8 cellular contexts compared by ENCODE assay signal in genomic region chr1:206905295-206906164, GRCh38. TPM values are rescaled to one million over a fixed set of nuclear protein-coding genes. Genes with fewer than 3 reads are reported as not detected.
DNase-seq lines count a peak whose midpoint lies in the region; ATAC-seq and TF ChIP-seq lines count a peak whose summit lies in the region.

No MANE protein-coding gene starts in this region.

- no peak overlapping the region; the same call in 1 of the 2 replicates for H3K4me3 ChIP-seq in ACC112 (ENCODE audit: low read depth, low read length)

- H3K27me3 Mint-ChIP-seq in T-cell = no peaks in the 10 kb centered on the region
- H3K27me3 Mint-ChIP-seq in osteocyte (ENCODE audit: unreplicated experiment) = peaks cover 14% of the 10 kb centered on the region
- H3K27me3 Mint-ChIP-seq in mesothelial cell of epicardium (ENCODE audit: low read depth) = peaks cover 61% of the 10 kb centered on the region

- no peaks in the 10 kb centered on the region for H3K79me2 ChIP-seq in ACC112 (ENCODE audit: control insufficient read depth, insufficient read depth, low read length, unreplicated experiment)

- peak overlapping the region; percentile 75 for H3K27ac ChIP-seq in ACC112 (ENCODE audit: low read depth, low read length)

- TF ChIP-seq CTCF in osteocyte (IDR thresholded peaks at IDR 0.05) = no peak
- no peak for TF ChIP-seq CTCF in mesothelial cell of epicardium (IDR thresholded peaks at IDR 0.05; ENCODE audit: unreplicated experiment)

- DNase-seq in H4 (ENCODE audit: low spot score) (peak; percentile 69), T-cell (no peak), fibroblast of the conjunctiva (ENCODE audit: low read depth) (peak; percentile 66), amygdala (lab: John Stamatoyannopoulos, UW) (no peak), osteocyte (ENCODE audit: extremely low spot score, unreplicated experiment) (no peak), mesothelial cell of epicardium (ENCODE audit: low spot score in 2 of 2, unreplicated experiment in 2 of 2) (no peak)

- H3K4me3 Mint-ChIP-seq in T-cell (peak overlapping the region in 2 of 3 donors; percentile 51 to 74), osteocyte (ENCODE audit: unreplicated experiment) (no peak overlapping the region), mesothelial cell of epicardium (no peak overlapping the region)

- H3K4me1 Mint-ChIP-seq in T-cell = peaks cover 84 to 92% (median 90%) of the 10 kb centered on the region in 3 donors
- H3K4me1 Mint-ChIP-seq in osteocyte (ENCODE audit: unreplicated experiment) = peaks cover 6% of the 10 kb centered on the region
- H3K4me1 Mint-ChIP-seq in mesothelial cell of epicardium = peaks cover 6% of the 10 kb centered on the region

- peak overlapping the region; percentile 62 for H2AFZ ChIP-seq in ACC112 (ENCODE audit: low read length, unreplicated experiment)

- CTCF ChIA-PET in T-cell (lab: Charles Lee) = interaction anchor here (0.5 to 1.9 kb wide), 9 partner anchors 13 to 499 kb away, joined by 3 to 7 read pairs (median 5); partner anchors contain the start of gene IL20 (in 1 of the 2)

- peaks cover 19% of the 10 kb centered on the region for H3K27me3 ChIP-seq in ACC112 (ENCODE audit: insufficient read depth, low read length)

- POLR2A ChIA-PET in T-cell (lab: Charles Lee) = interaction anchor here in 1 of 2 donors (0.6 kb wide), 1 partner anchor 92 kb away, joined by 3 read pairs; no protein-coding TSS in a partner anchor

- H3K36me3 Mint-ChIP-seq in T-cell (peaks cover 63% of the 10 kb centered on the region), osteocyte (ENCODE audit: unreplicated experiment) (no peaks in the 10 kb centered on the region), mesothelial cell of epicardium (no peaks in the 10 kb centered on the region)

- no peaks in the 10 kb centered on the region for H3K9me3 Mint-ChIP-seq in T-cell
- H3K9me3 Mint-ChIP-seq in osteocyte (ENCODE audit: unreplicated experiment) = no peaks in the 10 kb centered on the region
- no peaks in the 10 kb centered on the region for H3K9me3 Mint-ChIP-seq in mesothelial cell of epicardium

- H3K27ac Mint-ChIP-seq in T-cell (peak overlapping the region; percentile 90 to 92), osteocyte (ENCODE audit: unreplicated experiment) (no peak overlapping the region), mesothelial cell of epicardium (no peak overlapping the region)

- H3K4me1 ChIP-seq in ACC112 (ENCODE audit: control insufficient read depth, insufficient read depth, low read length, unreplicated experiment) = peaks cover 28% of the 10 kb centered on the region

- H3K36me3 ChIP-seq in ACC112 (ENCODE audit: insufficient read depth, low read length) = no peaks in the 10 kb centered on the region

- ATAC-seq in T-cell (replicated peaks in 1 of 4) (peak; percentile 13 to 55 (median 52)), HG02884 (IDR thresholded peaks at IDR 0.05; ENCODE audit: unreplicated experiment) (no peak)

RNA-seq across cellular contexts. Expression of gene IL24, which starts 8.3 kb away (rescaled TPM):
- total RNA-seq in H4 (2014; rRNA removed; shearing (Covaris generic)) = 1.1 TPM in 1 of 2 replicates, not detected in the other
- total RNA-seq in T-cell (under 1 TPM in 2 of 5 donors, not detected in 3; 0.18 to 0.22 TPM), osteocyte (not detected in 2 replicates), mesothelial cell of epicardium (not detected in 3 replicates)

RNA-seq across cellular contexts. Expression of gene FCMR, which starts 16.2 kb away (rescaled TPM):
- total RNA-seq in H4 (2014; rRNA removed; shearing (Covaris generic)) = 0.12 and 1.3 TPM in 2 replicates
- total RNA-seq in T-cell (100 to 1,000 TPM; 275 to 576 (median 453) TPM), osteocyte (not detected in 2 replicates), mesothelial cell of epicardium (not detected in 3 replicates)

RNA-seq across cellular contexts. Expression of gene IL20, which starts 40.1 kb away (rescaled TPM):
- not detected in 2 replicates for total RNA-seq in H4 (2014; rRNA removed; shearing (Covaris generic))
- total RNA-seq in T-cell (not detected), osteocyte (not detected in 2 replicates), mesothelial cell of epicardium (not detected in 3 replicates)

RNA-seq across cellular contexts. Expression of gene PIGR, which starts 40.7 kb away (rescaled TPM):
- 0.02 TPM in 1 of 2 replicates, not detected in the other for total RNA-seq in H4 (2014; rRNA removed; shearing (Covaris generic))
- total RNA-seq in T-cell (1 to 10 TPM in 3 of 5 donors, not detected in 2; 2.7 to 6.7 (median 3.2) TPM), osteocyte (not detected in 2 replicates), mesothelial cell of epicardium (not detected in 3 replicates)

Comparison
In these comparisons a context has a peak if more than half of its experiments do, and no peak if none do; other contexts are left out.
1. DNase-seq: peak in H4 (single experiment) and fibroblast of the conjunctiva (single experiment); none in T-cell (0 of 34), amygdala (0 of 56), osteocyte (single experiment) and mesothelial cell of epicardium (0 of 2).
2. H3K27ac Mint-ChIP-seq: peak in T-cell (2 of 2); none in osteocyte (single experiment) and mesothelial cell of epicardium (single experiment).
3. H3K4me3 Mint-ChIP-seq: peak in T-cell (2 of 3); none in osteocyte (single experiment) and mesothelial cell of epicardium (single experiment).
4. RNA of gene FCMR, which starts 16.2 kb away (total RNA-seq): 275 to 576 TPM in T-cell; 0.12 to 1.3 TPM in H4, not detected in mesothelial cell of epicardium and not detected in osteocyte; every median in the first group is over 100 times any median in the second.